ENCODE assay signal across 23 cellular contexts in genomic region chr3:102933377-102933776, GRCh38.
"Had no signal": no experiment of that assay in that cellular context is flagged by ENCODE, and none has a peak within 500 bp of the region (broad histone marks: within the 10 kb centered on the region; RNA-seq: fewer than 3 reads in every experiment).

No MANE protein-coding gene starts in this region.

- H3K36me3 ChIP-seq: colonic mucosa, esophagus squamous epithelium, gastrocnemius medialis, heart right ventricle, left lung, lower lobe of right lung had no signal

- H3K27me3 ChIP-seq: colonic mucosa, esophagus squamous epithelium, gastrocnemius medialis, heart right ventricle, left lung had no signal

- ATAC-seq: effector memory CD8-positive, alpha-beta T cell; esophagus mucosa; gastrocnemius medialis; heart right ventricle; left cardiac atrium; left lung; left ventricle myocardium superior; lower lobe of right lung; mucosa of descending colon had no signal

- H3K4me3 ChIP-seq: colonic mucosa, esophagus squamous epithelium, gastrocnemius medialis, heart right ventricle, left lung, lower lobe of right lung, mucosa of descending colon had no signal

- H3K27ac ChIP-seq: colonic mucosa, epithelial cell of prostate, esophagus squamous epithelium, gastrocnemius medialis, heart right ventricle, left lung, lower lobe of right lung had no signal

- H3K9me3 ChIP-seq: colonic mucosa, esophagus squamous epithelium, gastrocnemius medialis, left lung, lower lobe of right lung, mucosa of descending colon had no signal

- H3K4me1 ChIP-seq: colonic mucosa, esophagus squamous epithelium, gastrocnemius medialis, heart right ventricle, left lung, lower lobe of right lung had no signal

- DNase-seq: colonic mucosa; cortex of kidney; effector CD8-positive, alpha-beta T cell; effector memory CD8-positive, alpha-beta T cell; endodermal cell; erythroblast; esophagus squamous epithelium; foreskin fibroblast; foreskin melanocyte; gastrocnemius medialis; glutamatergic neuron; head of caudate nucleus; heart right ventricle; hippocampal formation; left cardiac atrium; left lung; left ventricle myocardium superior; lower lobe of right lung; mesenchymal stem cell; mucosa of descending colon; naive B cell had no signal
